ENCODE assay signal across 23 cellular contexts in the genomic region with DNA sequence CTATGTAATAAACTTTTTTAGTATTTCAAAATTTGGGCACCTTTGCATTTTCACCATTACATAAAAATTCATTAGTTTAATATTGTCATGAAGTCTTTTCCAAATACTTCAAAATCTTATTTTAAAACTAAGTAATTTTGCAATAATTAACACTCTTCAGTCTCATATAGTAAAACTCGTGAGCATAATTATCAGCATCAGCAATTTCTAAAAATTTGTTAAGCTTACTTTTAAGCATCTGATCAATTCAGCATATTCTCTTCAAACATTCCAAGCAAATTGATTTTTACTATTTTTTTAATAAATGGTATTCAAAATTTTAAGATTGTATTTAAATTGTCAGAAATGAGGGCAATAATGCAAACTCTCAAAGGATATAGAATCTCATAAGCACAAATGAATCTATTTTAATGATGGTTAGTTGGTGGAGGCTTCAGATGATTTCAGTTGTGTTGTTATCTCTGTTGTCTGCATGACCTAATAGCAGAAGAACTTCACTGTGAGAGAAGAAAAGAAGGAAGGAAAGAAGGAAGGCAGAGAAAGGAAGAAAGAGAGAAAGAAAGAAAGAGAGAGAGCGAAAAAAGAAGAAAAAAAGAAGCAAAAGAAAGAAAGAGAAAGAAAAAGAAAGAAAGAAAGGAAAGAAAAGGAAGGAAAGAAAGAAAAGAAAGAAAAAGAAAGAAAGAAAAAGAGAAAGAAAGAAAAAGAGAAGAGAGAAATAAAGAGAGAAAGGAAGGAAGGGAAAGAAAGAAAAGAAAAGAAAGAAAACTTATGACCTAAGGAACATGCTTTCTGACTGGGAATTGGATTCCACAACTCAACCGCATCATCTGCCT.
"Had no signal": no experiment of that assay in that cellular context is flagged by ENCODE, and none has a peak within 500 bp of the region (broad histone marks: within the 10 kb centered on the region; RNA-seq: fewer than 3 reads in every experiment).

No MANE protein-coding gene starts in this region.

- H3K27me3 Mint-ChIP-seq: stimulated activated memory B cell treated with anti-CD40 and anti-IgM and Interleukin-4, amounts not matched to agents 10 μg/mL and 1 μg/mL and 100 μg/mL, for 72 hours; stimulated activated naive CD8-positive, alpha-beta T cell treated with anti-CD3 and anti-CD28 coated beads, Interleukin-15, Interleukin-2, amounts not matched to agents 100 ng/mL and 50 ng/mL, for 24 hours had no signal

- H3K36me3 Mint-ChIP-seq: naive thymus-derived CD8-positive, alpha-beta T cell; stimulated activated memory B cell treated with anti-CD40 and anti-IgM and Interleukin-4, amounts not matched to agents 10 μg/mL and 1 μg/mL and 100 μg/mL, for 72 hours had no signal

- DNase-seq: effector CD4-positive, alpha-beta T cell; endodermal cell; heart left ventricle; hippocampal formation; kidney glomerular epithelial cell; mammary epithelial cell; mucosa of descending colon; naive thymus-derived CD8-positive, alpha-beta T cell; psoas muscle; retina; spleen; stimulated activated CD4-positive, alpha-beta T cell treated with anti-CD3 and anti-CD28 coated beads, Interleukin-15, amount 100 ng/mL, for 24 hours; stimulated activated CD4-positive, alpha-beta T cell treated with anti-CD3 and anti-CD28 coated beads, Interleukin-1b, Interleukin-23, amount 100 ng/mL, for 48 hours; stimulated activated CD4-positive, alpha-beta T cell treated with anti-CD3 and anti-CD28 coated beads, Interleukin-4, amount 100 ng/mL, for 24 hours; tibial artery; upper lobe of right lung had no signal

- H3K4me1 ChIP-seq: psoas muscle, tibial artery, upper lobe of right lung, vagina had no signal

- H3K27me3 ChIP-seq: heart left ventricle, neutrophil, spleen, tibial artery, upper lobe of right lung, vagina had no signal

- ATAC-seq: heart left ventricle; mucosa of descending colon; naive thymus-derived CD8-positive, alpha-beta T cell; psoas muscle; sciatic nerve; stimulated activated memory B cell treated with anti-CD40 and anti-IgM and Interleukin-4, amounts not matched to agents 10 μg/mL and 1 μg/mL and 100 μg/mL, for 72 hours; upper lobe of right lung had no signal

- H3K27ac Mint-ChIP-seq: endodermal cell; stimulated activated memory B cell treated with anti-CD40 and anti-IgM and Interleukin-4, amounts not matched to agents 10 μg/mL and 1 μg/mL and 100 μg/mL, for 72 hours; stimulated activated naive CD8-positive, alpha-beta T cell treated with anti-CD3 and anti-CD28 coated beads, Interleukin-15, Interleukin-2, amounts not matched to agents 100 ng/mL and 50 ng/mL, for 24 hours had no signal

- FAIRE-seq: frontal cortex, islet of Langerhans had no signal

- H3K9me3 ChIP-seq: neutrophil, psoas muscle, tibial artery, upper lobe of right lung, vagina had no signal

- H3K27ac ChIP-seq: heart left ventricle, neutrophil, psoas muscle, spleen, tibial artery, upper lobe of right lung, vagina had no signal

- H3K4me3 ChIP-seq: heart left ventricle, mucosa of descending colon, psoas muscle, spleen, tibial artery, upper lobe of right lung, vagina had no signal

- H3K4me3 Mint-ChIP-seq: endodermal cell; naive thymus-derived CD8-positive, alpha-beta T cell; stimulated activated memory B cell treated with anti-CD40 and anti-IgM and Interleukin-4, amounts not matched to agents 10 μg/mL and 1 μg/mL and 100 μg/mL, for 72 hours; stimulated activated naive CD8-positive, alpha-beta T cell treated with anti-CD3 and anti-CD28 coated beads, Interleukin-15, Interleukin-2, amounts not matched to agents 100 ng/mL and 50 ng/mL, for 24 hours had no signal

- H3K9me3 Mint-ChIP-seq: stimulated activated memory B cell treated with anti-CD40 and anti-IgM and Interleukin-4, amounts not matched to agents 10 μg/mL and 1 μg/mL and 100 μg/mL, for 72 hours had no signal

- H3K4me1 Mint-ChIP-seq: naive thymus-derived CD8-positive, alpha-beta T cell; stimulated activated memory B cell treated with anti-CD40 and anti-IgM and Interleukin-4, amounts not matched to agents 10 μg/mL and 1 μg/mL and 100 μg/mL, for 72 hours had no signal

- H3K36me3 ChIP-seq: heart left ventricle, neutrophil, spleen, tibial artery, upper lobe of right lung, vagina had no signal
